In the genomic region with DNA sequence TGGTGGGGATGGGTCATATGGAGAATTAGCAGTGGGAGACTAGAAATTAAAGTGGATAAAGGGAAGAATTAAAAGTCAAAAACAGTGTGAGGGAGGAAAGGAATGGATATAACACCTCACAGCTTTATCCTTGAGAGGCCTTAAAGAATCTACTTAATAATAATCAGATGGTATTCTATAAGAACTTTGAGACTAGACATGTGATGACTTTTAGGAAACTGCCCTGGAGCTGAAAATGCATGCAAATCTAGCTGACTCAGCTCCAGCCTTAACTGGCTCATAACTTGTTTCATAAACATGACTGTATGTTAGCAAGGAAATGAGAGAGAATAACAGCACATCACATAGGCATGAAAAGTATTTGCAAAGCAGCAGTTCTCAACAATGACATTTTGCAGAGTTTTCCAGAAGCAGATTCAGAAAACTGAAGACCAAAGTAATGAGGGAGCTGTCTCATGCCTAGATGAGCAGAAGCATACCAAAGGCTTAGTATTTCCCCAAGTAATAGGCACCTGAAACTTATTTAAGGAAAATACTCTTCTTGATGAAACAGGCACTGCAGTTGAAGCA, we compare ENCODE assay signal across 6 cellular contexts. TPM values are rescaled to one million over a fixed set of nuclear protein-coding genes. Genes with fewer than 3 reads are reported as not detected.
"Had no signal": no experiment of that assay in that cellular context is flagged by ENCODE, and none has a peak within 500 bp of the region (broad histone marks: within the 10 kb centered on the region; RNA-seq: fewer than 3 reads in every experiment).

No MANE protein-coding gene starts in this region.

RNA-seq across cellular contexts. Expression of a gene that starts 8.4 kb away (rescaled TPM):
- polyA plus RNA-seq: hepatocyte; lung; naive thymus-derived CD8-positive, alpha-beta T cell; neural cell; sigmoid colon had no signal

RNA-seq across cellular contexts. Expression of a gene that starts 29.7 kb away (rescaled TPM):
- polyA plus RNA-seq: hepatocyte; lung; naive thymus-derived CD8-positive, alpha-beta T cell; neural cell; ovary; sigmoid colon had no signal

RNA-seq across cellular contexts. Expression of a gene that starts 49.0 kb away (rescaled TPM):
- polyA plus RNA-seq: hepatocyte; lung; naive thymus-derived CD8-positive, alpha-beta T cell; neural cell; sigmoid colon had no signal
